8 cellular contexts compared by ENCODE assay signal in genomic region chr17:44110823-44111633, GRCh38.
DNase-seq lines count a peak whose midpoint lies in the region; ATAC-seq lines count a peak whose summit lies in the region.

No MANE protein-coding gene starts in this region.

- H3K4me1 ChIP-seq in ES-I3 (ENCODE audit: insufficient read depth, low read length) (peaks cover 47% of the 10 kb centered on the region), duodenal mucosa (ENCODE audit: control insufficient read depth in 1 of 2, insufficient read depth in 2 of 2, low read length in 2 of 2) (peaks cover 43 to 48% of the 10 kb centered on the region in 2 donors)

- H3K9ac ChIP-seq in ES-I3 (ENCODE audit: low read depth, low read length) (peak overlapping the region; percentile 32; the same call in 1 of the 2 replicates), duodenal mucosa (ENCODE audit: low read depth in 1 of 2, low read length in 2 of 2) (peak overlapping the region; percentile 37 to 64)

- DNase-seq in NCI-H446 treated with DMSO at 0.1 percent for 48 hours (lab: John Stamatoyannopoulos, UW) (peak; percentile 79), medulla oblongata (ENCODE audit: extremely low spot score) (peak; percentile 97)
- peak; percentile 17 for DNase-seq in activated CD4-positive, alpha-beta T cell treated with anti-CD3 and anti-CD28 coated beads, Interleukin-2, amount 50 U/mL, for 4 hours
- DNase-seq in stimulated activated CD4-positive, alpha-beta T cell treated with anti-CD3 and anti-CD28 coated beads, TNF-alpha, amount 100 ng/mL, for 48 hours (ENCODE audit: low read depth in 3 of 3), result peak; percentile 17 to 43 (median 32)

- H3K27ac ChIP-seq in duodenal mucosa (ENCODE audit: low read depth, low read length), result peak overlapping the region; percentile 21

- peak overlapping the region; percentile 57 to 65 for H3K4me3 ChIP-seq in duodenal mucosa (ENCODE audit: low read depth in 1 of 2, low read length in 2 of 2)

- H3K27me3 ChIP-seq in duodenal mucosa (ENCODE audit: control insufficient read depth in 1 of 2, insufficient read depth in 2 of 2, low read length in 2 of 2), result no peaks in the 10 kb centered on the region

- H3K9me3 ChIP-seq in ES-I3 (ENCODE audit: control insufficient read depth, insufficient read depth, low read length) (no peaks in the 10 kb centered on the region), duodenal mucosa (ENCODE audit: control insufficient read depth in 1 of 2, low read length in 2 of 2) (no peaks in the 10 kb centered on the region)

- H3K36me3 ChIP-seq in ES-I3 (ENCODE audit: insufficient read depth, low read length) (no peaks in the 10 kb centered on the region), duodenal mucosa (ENCODE audit: control insufficient read depth in 1 of 2, insufficient read depth in 2 of 2, low read length in 2 of 2) (peaks cover 0 to 11% of the 10 kb centered on the region in 2 donors)

- ATAC-seq in HG03103 (IDR thresholded peaks at IDR 0.05; ENCODE audit: low read depth, unreplicated experiment) (peak; percentile 48), GM21528 (IDR thresholded peaks at IDR 0.05; ENCODE audit: low FRiP score, unreplicated experiment) (no peak)

Comparison
In these comparisons a context has a peak if more than half of its experiments do, and no peak if none do; other contexts are left out.
1. DNase-seq: peak in every context shown above with its lines; median percentile 97 in medulla oblongata; 79 in NCI-H446 treated with DMSO at 0.1 percent for 48 hours; 32 in stimulated activated CD4-positive, alpha-beta T cell treated with anti-CD3 and anti-CD28 coated beads, TNF-alpha, amount 100 ng/mL, for 48 hours; 17 in activated CD4-positive, alpha-beta T cell treated with anti-CD3 and anti-CD28 coated beads, Interleukin-2, amount 50 U/mL, for 4 hours.